Comparison of ENCODE assay signal across 26 cellular contexts in the genomic region with DNA sequence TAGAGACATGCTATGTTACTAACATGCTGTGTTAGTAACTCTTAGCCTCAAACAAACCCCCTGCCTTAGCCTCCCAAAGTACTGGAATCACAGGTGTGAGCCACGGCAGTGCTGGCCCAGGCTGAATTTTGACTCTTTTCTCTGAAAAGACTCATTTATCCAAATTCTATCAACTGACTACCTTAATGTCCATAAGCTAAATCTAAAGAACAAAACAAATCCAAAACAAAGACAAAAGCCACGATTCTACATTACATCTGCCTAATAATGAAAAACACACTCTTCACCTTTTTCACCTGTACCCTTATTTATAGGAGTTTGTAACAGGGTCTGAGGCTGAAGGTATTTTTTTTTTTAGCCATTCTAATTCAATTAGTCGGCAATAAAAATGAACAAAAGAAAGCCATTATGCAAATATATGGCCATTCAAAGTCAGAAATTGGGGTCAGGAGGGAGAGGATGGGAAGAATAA.
"Had no signal": no experiment of that assay in that cellular context is flagged by ENCODE, and none has a peak within 500 bp of the region (broad histone marks: within the 10 kb centered on the region; RNA-seq: fewer than 3 reads in every experiment).

No MANE protein-coding gene starts in this region.

- H3K27me3 ChIP-seq: right atrium auricular region, tibial artery, upper lobe of left lung, uterus had no signal

- H3K9me3 Mint-ChIP-seq: mesothelial cell of epicardium, neural crest cell had no signal

- H3K4me1 Mint-ChIP-seq: immature natural killer cell; memory B cell; natural killer cell; neural crest cell; stimulated activated effector memory CD8-positive, alpha-beta T cell treated with anti-CD3 and anti-CD28 coated beads, Interleukin-12 subunit alpha, Interleukin-12 subunit beta, amount 100 ng/mL, for 72 hours had no signal

- H3K27ac Mint-ChIP-seq: immature natural killer cell; memory B cell; mesothelial cell of epicardium; natural killer cell; stimulated activated effector memory CD8-positive, alpha-beta T cell treated with anti-CD3 and anti-CD28 coated beads, Interleukin-12 subunit alpha, Interleukin-12 subunit beta, amount 100 ng/mL, for 72 hours; stimulated activated naive CD8-positive, alpha-beta T cell treated with anti-CD3 and anti-CD28 coated beads, Interleukin-15, Interleukin-2, amounts not matched to agents 100 ng/mL and 50 ng/mL, for 24 hours had no signal

- ATAC-seq: left cardiac atrium; lower lobe of right lung; natural killer cell; stimulated activated effector memory CD8-positive, alpha-beta T cell treated with anti-CD3 and anti-CD28 coated beads, Interleukin-12 subunit alpha, Interleukin-12 subunit beta, amount 100 ng/mL, for 72 hours had no signal

- H3K4me3 Mint-ChIP-seq: immature natural killer cell; memory B cell; mesothelial cell of epicardium; natural killer cell; neural crest cell; stimulated activated effector memory CD8-positive, alpha-beta T cell treated with anti-CD3 and anti-CD28 coated beads, Interleukin-12 subunit alpha, Interleukin-12 subunit beta, amount 100 ng/mL, for 72 hours; stimulated activated naive CD8-positive, alpha-beta T cell treated with anti-CD3 and anti-CD28 coated beads, Interleukin-15, Interleukin-2, amounts not matched to agents 100 ng/mL and 50 ng/mL, for 24 hours had no signal

- H3K36me3 ChIP-seq: left ventricle myocardium inferior, lower lobe of right lung, right atrium auricular region, sigmoid colon, tibial artery, upper lobe of left lung, uterus had no signal

- DNase-seq: effector CD4-positive, alpha-beta T cell; foreskin melanocyte; head of caudate nucleus; hippocampal formation; immature natural killer cell; left cardiac atrium; left ventricle myocardium inferior; lower lobe of right lung; natural killer cell; posterior cingulate gyrus; sigmoid colon; stimulated activated CD4-positive, alpha-beta T cell treated with anti-CD3 and anti-CD28 coated beads, Interleukin-12 subunit alpha, Interleukin-12 subunit beta, amount 100 ng/mL, for 4 hours; stimulated activated CD4-positive, alpha-beta T cell treated with anti-CD3 and anti-CD28 coated beads, Interleukin-2, amount 100 ng/mL, for 48 hours; stimulated activated CD8-positive, alpha-beta memory T cell treated with anti-CD3 and anti-CD28 coated beads, Interleukin-4, amount 100 ng/mL, for 48 hours; tibial artery; upper lobe of left lung; uterus had no signal

- H3K27ac ChIP-seq: coronary artery, left ventricle myocardium inferior, lower lobe of right lung, right atrium auricular region, sigmoid colon, skin epidermis, tibial artery, upper lobe of left lung, uterus had no signal

- H3K36me3 Mint-ChIP-seq: immature natural killer cell; memory B cell; mesothelial cell of epicardium; natural killer cell; stimulated activated effector memory CD8-positive, alpha-beta T cell treated with anti-CD3 and anti-CD28 coated beads, Interleukin-12 subunit alpha, Interleukin-12 subunit beta, amount 100 ng/mL, for 72 hours had no signal

- FAIRE-seq: keratinocyte had no signal

- H3K27me3 Mint-ChIP-seq: memory B cell; stimulated activated naive CD8-positive, alpha-beta T cell treated with anti-CD3 and anti-CD28 coated beads, Interleukin-15, Interleukin-2, amounts not matched to agents 100 ng/mL and 50 ng/mL, for 24 hours had no signal

- H3K4me1 ChIP-seq: left ventricle myocardium inferior, lower lobe of right lung, right atrium auricular region, sigmoid colon, tibial artery, upper lobe of left lung, uterus had no signal

- H3K9me3 ChIP-seq: left ventricle myocardium inferior, lower lobe of right lung, right atrium auricular region, sigmoid colon, tibial artery, upper lobe of left lung, uterus had no signal

- H3K4me3 ChIP-seq: coronary artery, left ventricle myocardium inferior, lower lobe of right lung, right atrium auricular region, sigmoid colon, skin epidermis, tibial artery, upper lobe of left lung, uterus had no signal
